13 cellular contexts compared by ENCODE assay signal in genomic region chr2:216384409-216384808, GRCh38. TPM values are rescaled to one million over a fixed set of nuclear protein-coding genes. Genes with fewer than 3 reads are reported as not detected.
"Had no signal": no experiment of that assay in that cellular context is flagged by ENCODE, and none has a peak within 500 bp of the region (broad histone marks: within the 10 kb centered on the region; RNA-seq: fewer than 3 reads in every experiment).

No MANE protein-coding gene starts in this region.

RNA-seq across cellular contexts. Expression of gene MARCHF4, which starts 12.1 kb away (rescaled TPM):
- total RNA-seq: activated CD4-positive, alpha-beta memory T cell treated with anti-CD3 and anti-CD28 coated beads, Interleukin-2, amount 10 ng/mL, durations not matched to agents 7 days and 5 days; activated CD4-positive, alpha-beta T cell treated with anti-CD3 and anti-CD28 coated beads for 36 hours; activated CD4-positive, alpha-beta T cell treated with anti-CD3 and anti-CD28 coated beads, Interleukin-2, amount 10 ng/mL, durations not matched to agents 7 days and 5 days; activated CD8-positive, alpha-beta memory T cell treated with anti-CD3 and anti-CD28 coated beads, Interleukin-2, amount 10 ng/mL, durations not matched to agents 7 days and 5 days; activated CD8-positive, alpha-beta T cell treated with anti-CD3 and anti-CD28 coated beads, Interleukin-2, amount 10 ng/mL, durations not matched to agents 7 days and 5 days; activated naive CD8-positive, alpha-beta T cell treated with anti-CD3 and anti-CD28 coated beads, Interleukin-2, amount 10 ng/mL, durations not matched to agents 7 days and 5 days; activated T-helper 2 cell treated with anti-CD3 and anti-CD28 coated beads, Interferon-gamma antibody, Interleukin-2, Interleukin-4, amounts not matched to agents 10 μg/mL and 5 μg/mL and 100 μg/mL, durations not matched to agents 14 hours and 24 hours and 36 hours; ascending aorta; bronchial epithelial cell; cardiac muscle cell; T-helper 1 cell treated with Interleukin-12 subunit alpha and Interleukin-12 subunit beta and Interleukin-4 antibody, amounts not matched to agents 30 ng/mL and 1 ng/mL, for 36 hours; T-helper 17 cell; T-helper 2 cell treated with Interferon-gamma antibody and Interleukin-4, amounts not matched to agents 100 ng/mL and 5 ng/mL, for 36 hours had no signal
